Comparison of ENCODE assay signal across 8 cellular contexts in the genomic region with DNA sequence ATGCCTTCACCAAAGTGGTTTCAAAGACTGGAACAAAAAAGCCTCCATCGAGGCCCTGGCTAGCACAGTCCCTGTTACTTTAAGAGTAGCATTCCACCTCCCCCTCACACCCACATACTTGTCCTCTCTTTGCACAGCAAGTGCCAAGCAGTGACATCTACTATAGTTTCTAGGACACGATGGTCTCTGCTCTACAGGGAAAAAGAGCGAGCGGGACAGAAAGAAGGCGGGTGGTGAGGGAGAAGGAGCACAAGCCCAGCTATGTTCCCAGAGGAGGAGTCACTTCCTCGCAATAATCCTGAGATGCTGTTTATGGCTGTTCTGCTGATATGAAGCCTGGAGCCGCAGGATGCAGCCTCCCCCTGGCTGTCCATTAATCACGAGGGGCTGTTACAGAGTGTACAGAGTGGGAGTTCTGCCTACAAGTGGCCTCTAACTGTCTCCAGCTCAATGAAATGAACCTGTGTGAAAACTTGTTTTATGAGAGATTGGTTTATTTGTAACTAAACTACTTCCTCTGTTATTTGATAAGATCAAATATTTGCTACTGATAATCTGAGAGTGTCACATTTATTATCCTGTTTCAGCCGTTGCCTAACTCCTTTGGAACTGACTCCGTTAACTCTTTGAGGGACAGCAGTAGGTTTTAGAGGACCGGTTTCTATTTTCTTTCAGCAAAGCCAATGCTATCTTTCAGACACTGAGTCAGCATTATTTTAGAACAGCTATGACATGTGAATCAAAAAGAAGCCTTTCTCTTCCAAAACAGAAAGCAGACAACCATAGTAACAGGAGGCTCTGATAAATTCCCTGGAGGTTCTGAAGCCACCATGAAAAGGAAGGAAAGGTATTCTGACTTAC.
DNase-seq lines count a peak whose midpoint lies in the region; ATAC-seq, FAIRE-seq and TF ChIP-seq lines count a peak whose summit lies in the region.

No MANE protein-coding gene starts in this region.

- CTCF ChIA-PET in HepG2 (lab: Yijun Ruan, JAX; ENCODE audit: low intra/inter-chr PET ratio, low total read pairs) = no interaction called here

- H3K27me3 ChIP-seq in HepG2 (ENCODE audit: control insufficient read depth in 1 of 2, insufficient read depth in 2 of 2, low read length in 2 of 2) (no peaks in the 10 kb centered on the region), thoracic aorta (replicated peaks; ENCODE audit: insufficient read depth) (no peaks in the 10 kb centered on the region)

- H3K4me3 ChIP-seq in HepG2 (replicated peaks in 1 of 3; ENCODE audit: insufficient read depth in 1 of 3, low read depth in 2 of 3, low read length in 3 of 3) (no peak overlapping the region), thoracic aorta (peak overlapping the region; percentile 62)

- H3K4me1 ChIP-seq in HepG2 (ENCODE audit: insufficient read depth, low read length) = no peaks in the 10 kb centered on the region
- H3K4me1 ChIP-seq in thoracic aorta (ENCODE audit: control insufficient read depth in 1 of 2, low read depth in 2 of 2) = peaks cover 12 to 29% of the 10 kb centered on the region in 2 donors

- H3K4me2 ChIP-seq in HepG2 (ENCODE audit: low read depth, low read length) = no peak overlapping the region

- 3% methylated on average over 11 of the region's 11 CpGs for WGBS in HepG2 (ENCODE audit: low lambda C conversion rate)

- in situ Hi-C loops in HepG2 (cut with HindIII; ENCODE audit: extremely low pct_ligation_motif_present, low pct_unique_long_range_greater_than_20kb) = no loop called here

- BruUV-seq in HepG2 (replicated peaks; lab: Mats Ljungman, UMichigan) = no TSS peak

- H3K9me3 ChIP-seq in HepG2 (ENCODE audit: low read length) (no peaks in the 10 kb centered on the region), thoracic aorta (no peaks in the 10 kb centered on the region)

- no peak overlapping the region for H3K27ac ChIP-seq in HepG2 (ENCODE audit: extremely low read length, insufficient read depth, low read length)
- H3K27ac ChIP-seq in thoracic aorta = peak overlapping the region; percentile 69 to 78

- no peak for TF ChIP-seq CTCF in HepG2 (CRISPR knock-in tag; IDR thresholded peaks at IDR 0.05)
- no peak for TF ChIP-seq CTCF in thoracic aorta (IDR thresholded peaks at IDR 0.05)

- H3K36me3 ChIP-seq in HepG2 (replicated peaks in 1 of 2; ENCODE audit: control insufficient read depth in 1 of 2, insufficient read depth in 2 of 2, low read length in 2 of 2) (no peaks in the 10 kb centered on the region), thoracic aorta (no peaks in the 10 kb centered on the region)

- no peaks in the 10 kb centered on the region for H3K79me2 ChIP-seq in HepG2 (ENCODE audit: insufficient read depth, low read length)

- TF ChIP-seq RAD21 in HepG2 (CRISPR knock-in tag; IDR thresholded peaks at IDR 0.05) = no peak

- TF ChIP-seq POLR2A in HepG2 (IDR thresholded peaks at IDR 0.05; ENCODE audit: insufficient read depth in 1 of 2, low read depth in 2 of 2, low read length in 2 of 2) = no peak

- POLR2A ChIA-PET in HepG2 (lab: Yijun Ruan, JAX) = no interaction called here

- H3K9ac ChIP-seq in HepG2 (ENCODE audit: insufficient read depth, low read depth, low read length) = no peak overlapping the region

- no peaks in the 10 kb centered on the region for H4K20me1 ChIP-seq in HepG2 (ENCODE audit: insufficient read depth, low read length)

- ATAC-seq in HepG2 (peak; percentile 60), thoracic aorta (ENCODE audit: insufficient number of reproducible peaks, low FRiP score, low read depth) (peak; percentile 84), GM21717 (IDR thresholded peaks at IDR 0.05; ENCODE audit: unreplicated experiment) (no peak), GM21423 (IDR thresholded peaks at IDR 0.05; ENCODE audit: unreplicated experiment) (no peak)

- FAIRE-seq in colon (lab: Jason Lieb, UNC) (peak; percentile 10), HepG2 (lab: Jason Lieb, UNC) (no peak)

- no peak for TF ChIP-seq EP300 in HepG2 (IDR thresholded peaks at IDR 0.05; ENCODE audit: low read depth in 2 of 2, low read length in 2 of 2)
- TF ChIP-seq EP300 in HepG2 (CRISPR knock-in tag; IDR thresholded peaks at IDR 0.05; ENCODE audit: borderline replicate concordance) = no peak

- H2AFZ ChIP-seq in HepG2 (ENCODE audit: low read length) = no peak overlapping the region

- intact Hi-C loops in HepG2 (cut with micrococcal nuclease; ENCODE audit: unreplicated experiment) = no loop called here

- DNase-seq in NCI-H2196 (lab: John Stamatoyannopoulos, UW; ENCODE audit: unreplicated experiment) = peak; percentile 4
- DNase-seq in NCI-H2196 treated with DMSO at 0.1 percent for 48 hours (lab: John Stamatoyannopoulos, UW; ENCODE audit: unreplicated experiment) = no peak
- DNase-seq in HepG2 (ENCODE audit: low spot score) = peak; percentile 0
- DNase-seq in thoracic aorta (ENCODE audit: low spot score) = peak; percentile 38
- DNase-seq in cortex of kidney (lab: John Stamatoyannopoulos, UW) = no peak

TF ChIP-seq in HepG2, 621 proteins besides CTCF, POLR2A, EP300 and RAD21:
- TF ChIP-seq MAFK (conservative IDR thresholded peaks at IDR 0.05 in 1 of 2, IDR thresholded peaks at IDR 0.05 in 1 of 2; ENCODE audit: low read length in 2 of 2) (peak; percentile 84 to 92), ATF6 (CRISPR knock-in tag; conservative IDR thresholded peaks at IDR 0.05) (no peak), ZNF652 (CRISPR knock-in tag; IDR thresholded peaks at IDR 0.05; ENCODE audit: borderline replicate concordance, low read depth) (peak; percentile 39; the same call in 1 of the 2 replicates), MAFF (IDR thresholded peaks at IDR 0.05; ENCODE audit: low read depth, low read length) (peak; percentile 86), JDP2 (CRISPR knock-in tag; IDR thresholded peaks at IDR 0.05; ENCODE audit: borderline replicate concordance) (no peak)

Comparison
In these comparisons a context has a peak if more than half of its experiments do, and no peak if none do; other contexts are left out.
1. DNase-seq: peak in NCI-H2196 (single experiment), HepG2 (single experiment) and thoracic aorta (single experiment); none in NCI-H2196 treated with DMSO at 0.1 percent for 48 hours (single experiment) and cortex of kidney (single experiment).
2. ATAC-seq: peak in HepG2 (single experiment) and thoracic aorta (single experiment); none in GM21717 (single experiment) and GM21423 (single experiment).